Comparison of ENCODE assay signal across 1 cellular context in the genomic region with DNA sequence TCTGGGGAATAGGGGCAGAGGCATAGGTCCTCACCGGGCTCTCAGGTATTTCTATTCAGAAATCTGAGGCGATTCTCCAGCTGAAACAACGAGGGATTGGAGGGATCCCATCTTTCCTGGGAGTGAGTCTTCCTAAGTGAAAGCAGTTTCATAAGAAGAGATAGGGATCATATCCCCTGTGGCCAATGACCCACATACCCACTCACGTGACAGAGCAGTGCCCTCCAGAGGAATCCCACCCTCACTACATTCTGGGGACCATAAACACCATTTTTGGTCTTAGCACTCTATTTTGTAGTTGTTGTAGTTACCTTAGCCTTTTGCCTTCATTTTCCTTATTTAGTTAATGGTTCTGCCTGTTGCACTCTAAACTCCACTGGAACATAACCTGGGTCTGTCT.
TF ChIP-seq lines count a peak whose summit lies in the region.

No MANE protein-coding gene starts in this region.

TF ChIP-seq in SK-N-SH, 30 proteins besides CTCF, POLR2A, EP300 and RAD21 (continued from another document):
- TF ChIP-seq, protein P1, sequence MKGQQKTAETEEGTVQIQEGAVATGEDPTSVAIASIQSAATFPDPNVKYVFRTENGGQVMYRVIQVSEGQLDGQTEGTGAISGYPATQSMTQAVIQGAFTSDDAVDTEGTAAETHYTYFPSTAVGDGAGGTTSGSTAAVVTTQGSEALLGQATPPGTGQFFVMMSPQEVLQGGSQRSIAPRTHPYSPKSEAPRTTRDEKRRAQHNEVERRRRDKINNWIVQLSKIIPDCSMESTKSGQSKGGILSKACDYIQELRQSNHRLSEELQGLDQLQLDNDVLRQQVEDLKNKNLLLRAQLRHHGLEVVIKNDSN (IDR thresholded peaks at IDR 0.05; ENCODE audit: borderline replicate concordance, low read depth), result no peak
- TF ChIP-seq NFIC (IDR thresholded peaks at IDR 0.05; ENCODE audit: borderline replicate concordance), result no peak
- no peak for TF ChIP-seq POLR2AphosphoS5 (IDR thresholded peaks at IDR 0.05; ENCODE audit: low read depth, low read length)
- TF ChIP-seq, protein P2, sequence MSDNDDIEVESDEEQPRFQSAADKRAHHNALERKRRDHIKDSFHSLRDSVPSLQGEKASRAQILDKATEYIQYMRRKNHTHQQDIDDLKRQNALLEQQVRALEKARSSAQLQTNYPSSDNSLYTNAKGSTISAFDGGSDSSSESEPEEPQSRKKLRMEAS (IDR thresholded peaks at IDR 0.05; ENCODE audit: low read depth), result no peak
- no peak for TF ChIP-seq FOSL2 (IDR thresholded peaks at IDR 0.05; ENCODE audit: borderline replicate concordance, low read depth)
- TF ChIP-seq JUND (IDR thresholded peaks at IDR 0.05), result no peak
- TF ChIP-seq TEAD4 (IDR thresholded peaks at IDR 0.05; ENCODE audit: borderline replicate concordance, insufficient read depth), result no peak
- no peak for TF ChIP-seq SMC3 (IDR thresholded peaks at IDR 0.05; ENCODE audit: low read depth, low read length)
- TF ChIP-seq GATA2 (CRISPR knock-in tag; IDR thresholded peaks at IDR 0.05), result no peak
- TF ChIP-seq, protein P3, sequence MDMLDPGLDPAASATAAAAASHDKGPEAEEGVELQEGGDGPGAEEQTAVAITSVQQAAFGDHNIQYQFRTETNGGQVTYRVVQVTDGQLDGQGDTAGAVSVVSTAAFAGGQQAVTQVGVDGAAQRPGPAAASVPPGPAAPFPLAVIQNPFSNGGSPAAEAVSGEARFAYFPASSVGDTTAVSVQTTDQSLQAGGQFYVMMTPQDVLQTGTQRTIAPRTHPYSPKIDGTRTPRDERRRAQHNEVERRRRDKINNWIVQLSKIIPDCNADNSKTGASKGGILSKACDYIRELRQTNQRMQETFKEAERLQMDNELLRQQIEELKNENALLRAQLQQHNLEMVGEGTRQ (IDR thresholded peaks at IDR 0.05; ENCODE audit: borderline replicate concordance, low read depth, low read length), result no peak
